8 cellular contexts compared by ENCODE assay signal in the genomic region with DNA sequence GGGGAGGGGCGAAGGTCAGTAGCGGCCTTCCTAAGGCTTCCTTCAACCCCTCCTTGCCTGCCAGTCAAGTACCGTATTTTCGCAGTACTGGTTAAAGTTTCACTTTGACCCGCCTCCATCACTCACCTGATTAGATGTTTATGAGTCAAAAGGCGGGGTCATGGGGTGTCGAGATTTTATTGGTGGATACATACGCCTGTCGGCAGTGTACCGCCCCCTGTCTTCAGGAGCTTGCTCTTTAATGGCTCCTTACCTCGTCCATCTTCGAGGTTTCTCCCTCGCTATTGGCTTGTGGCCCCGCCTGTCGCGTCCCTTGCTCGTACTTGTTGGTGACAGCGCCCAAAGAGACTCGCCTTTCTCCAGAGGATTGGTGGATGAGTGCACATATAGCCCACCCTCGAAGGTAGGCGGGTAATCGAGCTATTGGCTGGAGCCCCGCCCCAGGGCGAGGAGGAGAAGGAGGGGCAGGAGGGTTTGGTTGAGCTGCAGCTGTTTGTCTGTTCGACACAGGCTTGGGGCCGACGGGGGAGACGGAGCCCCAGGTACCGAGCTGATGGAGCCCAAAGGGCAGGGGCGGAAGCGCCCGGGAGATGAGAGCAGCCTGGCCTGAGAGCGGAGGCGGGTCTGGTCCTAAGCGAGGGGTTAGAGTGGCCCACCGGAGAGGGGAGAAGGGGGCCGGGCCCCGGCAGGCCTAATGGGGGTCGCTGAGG.
A peak's percentile ranks its signal among the peaks of the same experiment; 100 is the strongest.
DNase-seq lines count a peak whose midpoint lies in the region; ATAC-seq, FAIRE-seq and TF ChIP-seq lines count a peak whose summit lies in the region.

RAB5B (plus strand) TSS at position 481 of the 710 bp plus-strand sequence. CDS start 12,883 bp downstream, outside the sequence.

- H3K27me3 ChIP-seq in MM.1S (replicated peaks; ENCODE audit: insufficient read depth, low read length) = no peaks in the 10 kb centered on the region

- H3K36me3 Mint-ChIP-seq in nephron progenitor cell (ENCODE audit: low read depth) = peaks cover 44% of the 10 kb centered on the region

- peak within 1 kb of the TSS; percentile 78 for H3K9ac ChIP-seq in MM.1S (ENCODE audit: low read length)

- H3K4me2 ChIP-seq in MM.1S (ENCODE audit: low read depth, low read length) = peak within 1 kb of the TSS; percentile 71

- H3F3A ChIP-seq in MM.1S (ENCODE audit: insufficient read depth, low read length) = peaks cover 12% of the 10 kb centered on the region

- peaks cover 28% of the 10 kb centered on the region for H3K4me1 Mint-ChIP-seq in nephron progenitor cell
- peaks cover 36% of the 10 kb centered on the region for H3K4me1 Mint-ChIP-seq in stimulated activated naive CD8-positive, alpha-beta T cell treated with anti-CD3 and anti-CD28 coated beads, Interleukin-15, amount 100 ng/mL, for 72 hours

- no peaks in the 10 kb centered on the region for H3K9me3 Mint-ChIP-seq in nephron progenitor cell
- no peaks in the 10 kb centered on the region for H3K9me3 Mint-ChIP-seq in stimulated activated naive CD8-positive, alpha-beta T cell treated with anti-CD3 and anti-CD28 coated beads, Interleukin-15, amount 100 ng/mL, for 72 hours

- H3K36me3 ChIP-seq in MM.1S (replicated peaks; ENCODE audit: insufficient read depth, low read length) = no peaks in the 10 kb centered on the region

- H3K27me3 Mint-ChIP-seq in nephron progenitor cell (ENCODE audit: low read depth, poor library complexity) = no peaks in the 10 kb centered on the region
- no peaks in the 10 kb centered on the region for H3K27me3 Mint-ChIP-seq in stimulated activated naive CD8-positive, alpha-beta T cell treated with anti-CD3 and anti-CD28 coated beads, Interleukin-15, amount 100 ng/mL, for 72 hours

- H4K20me1 ChIP-seq in MM.1S (ENCODE audit: insufficient read depth, low read length) = no peaks in the 10 kb centered on the region

- TF ChIP-seq CTCF in MM.1S (IDR thresholded peaks at IDR 0.05; ENCODE audit: low read length) = no peak
- no peak for TF ChIP-seq CTCF in nephron progenitor cell (IDR thresholded peaks at IDR 0.05)

- no peak within 1 kb of the TSS for H3K27ac Mint-ChIP-seq in nephron progenitor cell
- H3K27ac Mint-ChIP-seq in stimulated activated naive CD8-positive, alpha-beta T cell treated with anti-CD3 and anti-CD28 coated beads, Interleukin-15, amount 100 ng/mL, for 72 hours = no peak within 1 kb of the TSS

- H2AFZ ChIP-seq in MM.1S (ENCODE audit: low read length) = peak within 1 kb of the TSS; percentile 84

- DNase-seq in HCEC 1CT (peak; percentile 100), MM.1S (peak; percentile 100), SHP77 treated with DMSO at 0.1 percent for 48 hours (lab: John Stamatoyannopoulos, UW) (peak; percentile 99), fibroblast of the conjunctiva (ENCODE audit: low read depth) (peak; percentile 100), nephron progenitor cell (peak; percentile 95)
- peak; percentile 99 for DNase-seq in activated effector memory CD4-positive, alpha-beta T cell treated with anti-CD3 and anti-CD28 coated beads, Interleukin-2, amount 50 U/mL, for 16 hours
- DNase-seq in stimulated activated naive CD8-positive, alpha-beta T cell treated with anti-CD3 and anti-CD28 coated beads, Interleukin-15, amount 100 ng/mL, for 72 hours = peak; percentile 97 to 99

- H3K79me2 ChIP-seq in MM.1S (ENCODE audit: low read length) = peaks cover 40% of the 10 kb centered on the region

- peak within 1 kb of the TSS; percentile 84 for H3K4me3 ChIP-seq in MM.1S (ENCODE audit: low read length)

- H3K4me3 Mint-ChIP-seq in nephron progenitor cell = no peak within 1 kb of the TSS
- no peak within 1 kb of the TSS for H3K4me3 Mint-ChIP-seq in stimulated activated naive CD8-positive, alpha-beta T cell treated with anti-CD3 and anti-CD28 coated beads, Interleukin-15, amount 100 ng/mL, for 72 hours

- peak; percentile 99 for FAIRE-seq in G401.6 (lab: Jason Lieb, UNC)

- peak within 1 kb of the TSS; percentile 35; the same call in 1 of the 2 replicates for H3K27ac ChIP-seq in MM.1S (ENCODE audit: low read length)

- H3K4me1 ChIP-seq in MM.1S (ENCODE audit: low read length) = peaks cover 19% of the 10 kb centered on the region

- ATAC-seq in stimulated activated naive CD8-positive, alpha-beta T cell treated with anti-CD3 and anti-CD28 coated beads, Interleukin-15, amount 100 ng/mL, for 72 hours = peak; percentile 94

- no peaks in the 10 kb centered on the region for H3K9me3 ChIP-seq in MM.1S (replicated peaks; ENCODE audit: insufficient read depth, low read length)

- H3K9me2 ChIP-seq in MM.1S (replicated peaks; ENCODE audit: insufficient read depth, low read length) = no peaks in the 10 kb centered on the region

Comparison
In these comparisons a context has a peak if more than half of its experiments do, and no peak if none do; other contexts are left out.
1. Peak in every context shown above with its lines: DNase-seq, ATAC-seq, H3K4me3 ChIP-seq and H3K27ac ChIP-seq.